ENCODE assay signal across 28 cellular contexts in genomic region chr2:99031991-99032390, GRCh38.
"Had no signal": no experiment of that assay in that cellular context is flagged by ENCODE, and none has a peak within 500 bp of the region (broad histone marks: within the 10 kb centered on the region; RNA-seq: fewer than 3 reads in every experiment).

No MANE protein-coding gene starts in this region.

- H3K27me3 ChIP-seq: adrenal gland, breast epithelium, SJCRH30 had no signal

- ATAC-seq: activated T-cell treated with anti-CD3 and anti-CD28 coated beads, Interleukin-2, amount 50 U/mL, for 4 hours; body of pancreas; K562; Panc1 had no signal

- H3K27ac Mint-ChIP-seq: activated CD4-positive, alpha-beta memory T cell treated with anti-CD3 and anti-CD28 coated beads, Interleukin-2, amount 10 ng/mL, durations not matched to agents 7 days and 5 days; activated naive CD4-positive, alpha-beta T cell treated with anti-CD3 and anti-CD28 coated beads, Interleukin-2, amount 50 U/mL, for 24 hours had no signal

- H3K4me1 Mint-ChIP-seq: activated naive CD4-positive, alpha-beta T cell treated with anti-CD3 and anti-CD28 coated beads, Interleukin-2, amount 50 U/mL, for 24 hours had no signal

- DNase-seq: activated CD4-positive, alpha-beta memory T cell treated with anti-CD3 and anti-CD28 coated beads, Interleukin-2, amount 10 ng/mL, durations not matched to agents 7 days and 5 days; activated CD4-positive, CD25-positive, alpha-beta regulatory T cell; activated CD8-positive, alpha-beta memory T cell treated with anti-CD3 and anti-CD28 coated beads for 24 hours; activated effector memory CD4-positive, alpha-beta T cell treated with anti-CD3 and anti-CD28 coated beads, Interleukin-2, amount 50 U/mL, for 16 hours; activated naive CD4-positive, alpha-beta T cell; activated T-cell treated with anti-CD3 and anti-CD28 coated beads, Interleukin-2, amount 50 U/mL, for 4 hours; adrenal gland; body of pancreas; Karpas-422; MG63; NCI-H1048; NCI-H1105 treated with DMSO at 0.1 percent for 48 hours; NCI-H1436; NCI-H1694; NCI-H1930; NCI-H2081 treated with DMSO at 0.1 percent for 48 hours; NCI-H446 treated with DMSO at 0.1 percent for 48 hours; NCI-H524; NCI-H82; SHP77; T1000; WERI-Rb-1 had no signal

- H3K9me3 ChIP-seq: adrenal gland, body of pancreas, breast epithelium, MG63, SJCRH30 had no signal

- H3K27me3 Mint-ChIP-seq: activated naive CD4-positive, alpha-beta T cell treated with anti-CD3 and anti-CD28 coated beads, Interleukin-2, amount 50 U/mL, for 24 hours had no signal

- H3K4me3 Mint-ChIP-seq: activated CD4-positive, alpha-beta memory T cell treated with anti-CD3 and anti-CD28 coated beads, Interleukin-2, amount 10 ng/mL, durations not matched to agents 7 days and 5 days; activated naive CD4-positive, alpha-beta T cell treated with anti-CD3 and anti-CD28 coated beads, Interleukin-2, amount 50 U/mL, for 24 hours; activated T-cell treated with anti-CD3 and anti-CD28 coated beads, Interleukin-2, amount 50 U/mL, for 4 hours had no signal

- H3K9me3 Mint-ChIP-seq: activated naive CD4-positive, alpha-beta T cell treated with anti-CD3 and anti-CD28 coated beads, Interleukin-2, amount 50 U/mL, for 24 hours; activated T-cell treated with anti-CD3 and anti-CD28 coated beads, Interleukin-2, amount 50 U/mL, for 4 hours had no signal

- H3K36me3 ChIP-seq: adrenal gland, breast epithelium, MG63, SJCRH30, WERI-Rb-1 had no signal

- H3K4me1 ChIP-seq: adrenal gland, body of pancreas, breast epithelium, SJCRH30 had no signal

- H3K27ac ChIP-seq: adrenal gland, body of pancreas, breast epithelium, SJCRH30, SK-N-MC, WERI-Rb-1 had no signal

- H3K4me3 ChIP-seq: adrenal gland, body of pancreas, breast epithelium, K562, MG63, SJCRH30, SK-N-MC had no signal
